Comparison of ENCODE assay signal across 19 cellular contexts in genomic region chr2:129178356-129178755, GRCh38.
A peak's percentile ranks its signal among the peaks of the same experiment; 100 is the strongest.
DNase-seq lines count a peak whose midpoint lies in the region; ATAC-seq and TF ChIP-seq lines count a peak whose summit lies in the region.
"Had no signal": no experiment of that assay in that cellular context is flagged by ENCODE, and none has a peak within 500 bp of the region (broad histone marks: within the 10 kb centered on the region; RNA-seq: fewer than 3 reads in every experiment).

No MANE protein-coding gene starts in this region.

- intact Hi-C loops in natural killer cell (cut with micrococcal nuclease) = no loop called here

- TF ChIP-seq CTCF in natural killer cell (IDR thresholded peaks at IDR 0.05) (no peak), fibroblast of mammary gland (conservative IDR thresholded peaks at IDR 0.05; ENCODE audit: control insufficient read depth, insufficient read depth, low read depth, low read length) (no peak)

- H3K4me3 Mint-ChIP-seq in natural killer cell treated with Interleukin-12 subunit alpha and Interleukin-12 subunit beta and Interleukin-15 and Interleukin-18, amount 100 ng/mL, for 72 hours = no peak overlapping the region
- no peak overlapping the region for H3K4me3 Mint-ChIP-seq in natural killer cell
- no peak overlapping the region for H3K4me3 Mint-ChIP-seq in immature natural killer cell
- H3K4me3 Mint-ChIP-seq: activated CD8-positive, alpha-beta T cell treated with anti-CD3 and anti-CD28 coated beads, Interleukin-2, amount 10 ng/mL, durations not matched to agents 7 days and 5 days; CD4-positive, CD25-positive, alpha-beta regulatory T cell; endodermal cell; T-cell had no signal

- no peaks in the 10 kb centered on the region for H3K36me3 Mint-ChIP-seq in natural killer cell treated with Interleukin-12 subunit alpha and Interleukin-12 subunit beta and Interleukin-15 and Interleukin-18, amount 100 ng/mL, for 72 hours
- H3K36me3 Mint-ChIP-seq in natural killer cell (no peaks in the 10 kb centered on the region), immature natural killer cell (no peaks in the 10 kb centered on the region)
- H3K36me3 Mint-ChIP-seq: CD4-positive, CD25-positive, alpha-beta regulatory T cell; T-cell had no signal

- no peak overlapping the region for H3K27ac Mint-ChIP-seq in natural killer cell treated with Interleukin-12 subunit alpha and Interleukin-12 subunit beta and Interleukin-15 and Interleukin-18, amount 100 ng/mL, for 72 hours
- H3K27ac Mint-ChIP-seq in natural killer cell (no peak overlapping the region), immature natural killer cell (no peak overlapping the region)
- H3K27ac Mint-ChIP-seq: activated CD8-positive, alpha-beta T cell treated with anti-CD3 and anti-CD28 coated beads, Interleukin-2, amount 10 ng/mL, durations not matched to agents 7 days and 5 days; CD4-positive, CD25-positive, alpha-beta regulatory T cell; endodermal cell; T-cell had no signal

- H3K9me3 Mint-ChIP-seq in natural killer cell treated with Interleukin-12 subunit alpha and Interleukin-12 subunit beta and Interleukin-15 and Interleukin-18, amount 100 ng/mL, for 72 hours = no peaks in the 10 kb centered on the region
- H3K9me3 Mint-ChIP-seq in natural killer cell (no peaks in the 10 kb centered on the region), immature natural killer cell (peaks cover 0 to 11% (median 2%) of the 10 kb centered on the region in 6 donors)
- H3K9me3 Mint-ChIP-seq: endodermal cell had no signal

- peak; percentile 41 to 48 for ATAC-seq in natural killer cell treated with Interleukin-12 subunit alpha and Interleukin-12 subunit beta and Interleukin-15 and Interleukin-18, amount 100 ng/mL, for 72 hours
- no peak for ATAC-seq in natural killer cell
- ATAC-seq in activated CD4-positive, CD25-positive, alpha-beta regulatory T cell treated with anti-CD3 and anti-CD28 coated beads, Interleukin-2, amount 50 U/mL, for 24 hours = no peak
- ATAC-seq: activated CD8-positive, alpha-beta T cell treated with anti-CD3 and anti-CD28 coated beads, Interleukin-2, amount 10 ng/mL, durations not matched to agents 7 days and 5 days had no signal

- no peak overlapping the region for H3K4me3 ChIP-seq in fibroblast of mammary gland (ENCODE audit: control insufficient read depth, low read depth, low read length)
- H3K4me3 ChIP-seq: skin epidermis, transverse colon had no signal

- DNase-seq in natural killer cell treated with Interleukin-12 subunit alpha and Interleukin-12 subunit beta and Interleukin-15 and Interleukin-18, amount 100 ng/mL, for 72 hours (ENCODE audit: low spot score) = no peak
- DNase-seq in natural killer cell = no peak
- DNase-seq in fibroblast of mammary gland (ENCODE audit: low read depth) = peak; percentile 14
- DNase-seq in medulla oblongata (ENCODE audit: extremely low spot score) = peak; percentile 57
- DNase-seq in ureter (ENCODE audit: low spot score) = no peak
- DNase-seq in immature natural killer cell = no peak
- no peak for DNase-seq in activated effector memory CD4-positive, alpha-beta T cell treated with Interleukin-2 at 50 U/mL for 16 hours
- DNase-seq: activated CD8-positive, alpha-beta T cell treated with anti-CD3 and anti-CD28 coated beads, Interleukin-2, amount 10 ng/mL, durations not matched to agents 7 days and 5 days; CD4-positive, CD25-positive, alpha-beta regulatory T cell; DMS79 treated with DMSO at 0.1 percent for 48 hours; endodermal cell; NCI-H2081; NCI-H526; stimulated activated CD4-positive, alpha-beta T cell treated with anti-CD3 and anti-CD28 coated beads, Interleukin-4, amount 100 ng/mL, for 24 hours; stimulated activated CD8-positive, alpha-beta memory T cell treated with anti-CD3 and anti-CD28 coated beads, Interleukin-4, amount 100 ng/mL, for 48 hours; T-cell; transverse colon had no signal

- no peaks in the 10 kb centered on the region for H3K27me3 Mint-ChIP-seq in natural killer cell treated with Interleukin-12 subunit alpha and Interleukin-12 subunit beta and Interleukin-15 and Interleukin-18, amount 100 ng/mL, for 72 hours
- H3K27me3 Mint-ChIP-seq in natural killer cell (ENCODE audit: low read depth in 2 of 2) (peaks cover 0 to 2% of the 10 kb centered on the region in 2 donors), immature natural killer cell (ENCODE audit: low read depth in 3 of 3) (no peaks in the 10 kb centered on the region)
- H3K27me3 Mint-ChIP-seq: CD4-positive, CD25-positive, alpha-beta regulatory T cell; T-cell had no signal

- H3K4me1 Mint-ChIP-seq in natural killer cell treated with Interleukin-12 subunit alpha and Interleukin-12 subunit beta and Interleukin-15 and Interleukin-18, amount 100 ng/mL, for 72 hours (ENCODE audit: low read depth in 2 of 2) = no peaks in the 10 kb centered on the region
- no peaks in the 10 kb centered on the region for H3K4me1 Mint-ChIP-seq in natural killer cell
- no peaks in the 10 kb centered on the region for H3K4me1 Mint-ChIP-seq in immature natural killer cell
- H3K4me1 Mint-ChIP-seq: CD4-positive, CD25-positive, alpha-beta regulatory T cell; endodermal cell; T-cell had no signal

Comparison
In these comparisons a context has a peak if more than half of its experiments do, and no peak if none do; other contexts are left out.
1. ATAC-seq: peak in natural killer cell treated with Interleukin-12 subunit alpha and Interleukin-12 subunit beta and Interleukin-15 and Interleukin-18, amount 100 ng/mL, for 72 hours (2 of 2); none in natural killer cell (0 of 3) and activated CD4-positive, CD25-positive, alpha-beta regulatory T cell treated with anti-CD3 and anti-CD28 coated beads, Interleukin-2, amount 50 U/mL, for 24 hours (0 of 2).
2. DNase-seq: peak in fibroblast of mammary gland (single experiment) and medulla oblongata (single experiment); none in natural killer cell treated with Interleukin-12 subunit alpha and Interleukin-12 subunit beta and Interleukin-15 and Interleukin-18, amount 100 ng/mL, for 72 hours (single experiment), natural killer cell (single experiment), ureter (single experiment), immature natural killer cell (0 of 3) and activated effector memory CD4-positive, alpha-beta T cell treated with Interleukin-2 at 50 U/mL for 16 hours (single experiment).